In the genomic region with DNA sequence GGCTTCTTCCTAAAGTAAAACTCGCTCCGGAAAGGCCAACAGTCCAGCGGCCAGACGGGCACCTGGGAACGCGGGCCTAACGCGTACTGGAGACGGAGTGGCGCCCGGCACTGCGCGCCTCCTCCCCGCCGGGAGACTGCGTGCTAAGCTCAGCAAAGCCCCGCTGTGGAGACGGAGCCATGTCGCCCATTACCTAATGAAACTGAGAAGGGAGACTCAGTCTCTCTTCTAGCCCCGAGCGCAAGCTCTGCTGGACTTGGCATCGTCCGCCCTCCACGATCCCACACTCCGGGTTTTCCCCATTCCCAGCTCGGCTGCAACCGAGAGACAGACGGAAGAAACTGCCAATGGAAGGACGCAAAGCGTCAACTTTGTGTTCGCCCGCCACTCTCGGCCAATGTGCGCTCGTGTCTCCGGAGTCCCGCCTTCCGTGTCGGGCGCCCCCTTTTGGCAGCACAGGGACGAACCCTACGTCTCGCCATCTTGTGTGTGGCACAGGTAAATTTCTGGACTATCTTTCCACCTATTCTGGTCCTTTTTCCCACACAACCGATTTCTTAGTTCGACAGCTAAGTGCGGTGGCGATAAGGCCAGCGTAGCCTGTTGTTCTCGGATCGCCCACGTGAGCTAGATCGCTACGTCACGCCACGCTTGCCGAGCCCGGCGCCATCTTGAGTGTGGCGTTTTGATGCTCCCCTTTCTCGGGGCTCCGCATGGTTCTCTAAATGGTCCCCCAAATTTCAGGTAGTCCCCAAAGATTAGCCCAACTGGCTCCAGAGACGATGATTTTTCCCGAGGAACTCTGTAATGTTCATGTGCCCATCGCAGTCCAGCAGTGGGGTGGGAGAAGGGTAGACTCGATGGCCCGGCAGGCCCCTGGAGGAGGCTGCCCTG, we compare ENCODE assay signal across 1 cellular context.
TF ChIP-seq lines count a peak whose summit lies in the region.

No MANE protein-coding gene starts in this region.

TF ChIP-seq in HCT116, 20 proteins besides CTCF, POLR2A, EP300 and RAD21 (continued from another document):
- TF ChIP-seq, protein P1, sequence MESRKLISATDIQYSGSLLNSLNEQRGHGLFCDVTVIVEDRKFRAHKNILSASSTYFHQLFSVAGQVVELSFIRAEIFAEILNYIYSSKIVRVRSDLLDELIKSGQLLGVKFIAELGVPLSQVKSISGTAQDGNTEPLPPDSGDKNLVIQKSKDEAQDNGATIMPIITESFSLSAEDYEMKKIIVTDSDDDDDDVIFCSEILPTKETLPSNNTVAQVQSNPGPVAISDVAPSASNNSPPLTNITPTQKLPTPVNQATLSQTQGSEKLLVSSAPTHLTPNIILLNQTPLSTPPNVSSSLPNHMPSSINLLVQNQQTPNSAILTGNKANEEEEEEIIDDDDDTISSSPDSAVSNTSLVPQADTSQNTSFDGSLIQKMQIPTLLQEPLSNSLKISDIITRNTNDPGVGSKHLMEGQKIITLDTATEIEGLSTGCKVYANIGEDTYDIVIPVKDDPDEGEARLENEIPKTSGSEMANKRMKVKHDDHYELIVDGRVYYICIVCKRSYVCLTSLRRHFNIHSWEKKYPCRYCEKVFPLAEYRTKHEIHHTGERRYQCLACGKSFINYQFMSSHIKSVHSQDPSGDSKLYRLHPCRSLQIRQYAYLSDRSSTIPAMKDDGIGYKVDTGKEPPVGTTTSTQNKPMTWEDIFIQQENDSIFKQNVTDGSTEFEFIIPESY (IDR thresholded peaks at IDR 0.05; ENCODE audit: extremely low read depth, insufficient replicate concordance, low read length) = peak; percentile 8
- TF ChIP-seq POLR2AphosphoS5 (IDR thresholded peaks at IDR 0.05; ENCODE audit: low read depth, low read length) (peak; percentile 82), EGR1 (IDR thresholded peaks at IDR 0.05; ENCODE audit: low read depth) (no peak)
- TF ChIP-seq, protein P2, sequence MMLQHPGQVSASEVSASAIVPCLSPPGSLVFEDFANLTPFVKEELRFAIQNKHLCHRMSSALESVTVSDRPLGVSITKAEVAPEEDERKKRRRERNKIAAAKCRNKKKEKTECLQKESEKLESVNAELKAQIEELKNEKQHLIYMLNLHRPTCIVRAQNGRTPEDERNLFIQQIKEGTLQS (IDR thresholded peaks at IDR 0.05) = no peak
TF ChIP-seq in HCT116: peak in this region for 5.
